ENCODE assay signal across 1 cellular context in genomic region chr1:223780926-223781325, GRCh38.
TF ChIP-seq lines count a peak whose summit lies in the region.

No MANE protein-coding gene starts in this region.

TF ChIP-seq in HepG2, 621 proteins besides CTCF, POLR2A, EP300 and RAD21:
- TF ChIP-seq HNF4A (CRISPR knock-in tag; IDR thresholded peaks at IDR 0.05) (0 out of 2 replicates have a peak, but pooled peaks have one; percentile 11), TOPORS (CRISPR knock-in tag; IDR thresholded peaks at IDR 0.05) (no peak)
TF ChIP-seq in HepG2: peak in this region for 1.
